In genomic region chr4:87046111-87046510, GRCh38 we compare ENCODE assay signal across 14 cellular contexts.
DNase-seq lines count a peak whose midpoint lies in the region; ATAC-seq, FAIRE-seq and TF ChIP-seq lines count a peak whose summit lies in the region.
"Had no signal": no experiment of that assay in that cellular context is flagged by ENCODE, and none has a peak within 500 bp of the region (broad histone marks: within the 10 kb centered on the region; RNA-seq: fewer than 3 reads in every experiment).

No MANE protein-coding gene starts in this region.

- peaks cover 17% of the 10 kb centered on the region for H3K36me3 ChIP-seq in muscle layer of colon (ENCODE audit: insufficient read depth, low read length)
- H3K36me3 ChIP-seq in tibial nerve = peaks cover 0 to 11% (median 11%) of the 10 kb centered on the region in 3 donors
- H3K36me3 ChIP-seq in smooth muscle cell (ENCODE audit: low read depth) = no peaks in the 10 kb centered on the region

- peaks cover 50% of the 10 kb centered on the region for H3K79me2 ChIP-seq in smooth muscle cell (ENCODE audit: low read depth)

- no peaks in the 10 kb centered on the region for H3K27me3 Mint-ChIP-seq in natural killer cell treated with Interleukin-12 subunit alpha and Interleukin-12 subunit beta and Interleukin-15 and Interleukin-18, amount 100 ng/mL, for 72 hours

- H3K27me3 ChIP-seq in muscle layer of colon (ENCODE audit: control insufficient read depth in 1 of 2, insufficient read depth in 2 of 2, low read length in 2 of 2) (no peaks in the 10 kb centered on the region), tibial nerve (no peaks in the 10 kb centered on the region), smooth muscle cell (ENCODE audit: low read depth) (no peaks in the 10 kb centered on the region)

- H3K27ac ChIP-seq in muscle layer of colon (ENCODE audit: low read depth, low read length) = peak overlapping the region; percentile 77
- H3K27ac ChIP-seq in tibial nerve = peak overlapping the region; percentile 59 to 86 (median 75)
- no peak overlapping the region for H3K27ac ChIP-seq in smooth muscle cell (ENCODE audit: low read depth)
- H3K27ac ChIP-seq: 22Rv1 had no signal

- WGBS in tibial nerve, 2 donors = 51 to 52% methylated on average over 4 of the region's 4 CpGs
- 98% methylated on average over 4 of the region's 4 CpGs for WGBS in smooth muscle cell (ENCODE audit: low lambda C conversion rate)

- TF ChIP-seq CTCF in tibial nerve (IDR thresholded peaks at IDR 0.05) (no peak), smooth muscle cell (IDR thresholded peaks at IDR 0.05; ENCODE audit: borderline replicate concordance, insufficient read depth, poor library complexity, severe bottlenecking) (no peak)

- H3K4me1 Mint-ChIP-seq in natural killer cell treated with Interleukin-12 subunit alpha and Interleukin-12 subunit beta and Interleukin-15 and Interleukin-18, amount 100 ng/mL, for 72 hours (ENCODE audit: low read depth in 2 of 2) = peaks cover 25 to 34% of the 10 kb centered on the region in 2 donors

- no peak overlapping the region for H3K27ac Mint-ChIP-seq in natural killer cell treated with Interleukin-12 subunit alpha and Interleukin-12 subunit beta and Interleukin-15 and Interleukin-18, amount 100 ng/mL, for 72 hours

- H3K4me3 Mint-ChIP-seq in natural killer cell treated with Interleukin-12 subunit alpha and Interleukin-12 subunit beta and Interleukin-15 and Interleukin-18, amount 100 ng/mL, for 72 hours = no peak overlapping the region

- H3F3A ChIP-seq in smooth muscle cell (ENCODE audit: low read depth) = no peaks in the 10 kb centered on the region

- no peak for TF ChIP-seq POLR2A in tibial nerve (IDR thresholded peaks at IDR 0.05)

- H3K9ac ChIP-seq in muscle layer of colon (ENCODE audit: low read length) (peak overlapping the region; percentile 51), smooth muscle cell (ENCODE audit: low read depth) (no peak overlapping the region)

- H3K9me3 ChIP-seq in muscle layer of colon (ENCODE audit: low read length) (no peaks in the 10 kb centered on the region), tibial nerve (no peaks in the 10 kb centered on the region), smooth muscle cell (replicated peaks; ENCODE audit: low read depth) (no peaks in the 10 kb centered on the region)
- H3K9me3 ChIP-seq: mucosa of descending colon had no signal

- peak overlapping the region in 1 of 2 donors; percentile 55 for H3K4me3 ChIP-seq in muscle layer of colon (ENCODE audit: low read depth in 1 of 2, low read length in 2 of 2)
- no peak overlapping the region for H3K4me3 ChIP-seq in tibial nerve
- H3K4me3 ChIP-seq in smooth muscle cell = no peak overlapping the region
- H3K4me3 ChIP-seq: mucosa of descending colon had no signal

- DNase-seq in NOMO-1 treated with DMSO at 0.1 percent for 48 hours (lab: John Stamatoyannopoulos, UW; ENCODE audit: unreplicated experiment) (peak; percentile 71), NOMO-1 treated with dmso at 0.1 percent for 144 hours (lab: John Stamatoyannopoulos, UW; ENCODE audit: unreplicated experiment) (no peak), tibial nerve (ENCODE audit: low spot score in 2 of 2) (no peak), GDM1 (lab: John Stamatoyannopoulos, UW) (no peak), smooth muscle cell (lab: John Stamatoyannopoulos, UW; ENCODE audit: unreplicated experiment) (no peak)
- no peak for DNase-seq in natural killer cell treated with Interleukin-12 subunit alpha and Interleukin-12 subunit beta and Interleukin-15 and Interleukin-18, amount 100 ng/mL, for 72 hours (ENCODE audit: low spot score)
- DNase-seq: mucosa of descending colon, NCI-H2227 treated with DMSO at 0.1 percent for 48 hours, SHP77 treated with DMSO at 0.1 percent for 48 hours had no signal

- TF ChIP-seq EP300 in tibial nerve (IDR thresholded peaks at IDR 0.05) = peak in 1 of 2 donors; percentile 53

- no peak overlapping the region for H3K4me2 ChIP-seq in smooth muscle cell

- ATAC-seq in natural killer cell treated with Interleukin-12 subunit alpha and Interleukin-12 subunit beta and Interleukin-15 and Interleukin-18, amount 100 ng/mL, for 72 hours = no peak
- ATAC-seq: activated CD4-positive, CD25-positive, alpha-beta regulatory T cell treated with anti-CD3 and anti-CD28 coated beads, Interleukin-2, amount 50 U/mL, for 24 hours; mucosa of descending colon had no signal

- no peak overlapping the region for H2AFZ ChIP-seq in smooth muscle cell (ENCODE audit: low read depth)

- H3K4me1 ChIP-seq in muscle layer of colon (ENCODE audit: insufficient read depth, low read length) = peaks cover 91% of the 10 kb centered on the region
- peaks cover 7 to 97% (median 58%) of the 10 kb centered on the region in 4 donors for H3K4me1 ChIP-seq in tibial nerve
- H3K4me1 ChIP-seq in smooth muscle cell (ENCODE audit: low read depth) = peaks cover 41% of the 10 kb centered on the region

- H3K9me3 Mint-ChIP-seq in natural killer cell treated with Interleukin-12 subunit alpha and Interleukin-12 subunit beta and Interleukin-15 and Interleukin-18, amount 100 ng/mL, for 72 hours = no peaks in the 10 kb centered on the region

- peak; percentile 8 for FAIRE-seq in endometrium (lab: Jason Lieb, UNC)
- FAIRE-seq: GM12891 had no signal

- no peaks in the 10 kb centered on the region for H3K36me3 Mint-ChIP-seq in natural killer cell treated with Interleukin-12 subunit alpha and Interleukin-12 subunit beta and Interleukin-15 and Interleukin-18, amount 100 ng/mL, for 72 hours

- H4K20me1 ChIP-seq in smooth muscle cell (ENCODE audit: low read depth) = peaks cover 59% of the 10 kb centered on the region
